1 cellular context compared by ENCODE assay signal in the genomic region with DNA sequence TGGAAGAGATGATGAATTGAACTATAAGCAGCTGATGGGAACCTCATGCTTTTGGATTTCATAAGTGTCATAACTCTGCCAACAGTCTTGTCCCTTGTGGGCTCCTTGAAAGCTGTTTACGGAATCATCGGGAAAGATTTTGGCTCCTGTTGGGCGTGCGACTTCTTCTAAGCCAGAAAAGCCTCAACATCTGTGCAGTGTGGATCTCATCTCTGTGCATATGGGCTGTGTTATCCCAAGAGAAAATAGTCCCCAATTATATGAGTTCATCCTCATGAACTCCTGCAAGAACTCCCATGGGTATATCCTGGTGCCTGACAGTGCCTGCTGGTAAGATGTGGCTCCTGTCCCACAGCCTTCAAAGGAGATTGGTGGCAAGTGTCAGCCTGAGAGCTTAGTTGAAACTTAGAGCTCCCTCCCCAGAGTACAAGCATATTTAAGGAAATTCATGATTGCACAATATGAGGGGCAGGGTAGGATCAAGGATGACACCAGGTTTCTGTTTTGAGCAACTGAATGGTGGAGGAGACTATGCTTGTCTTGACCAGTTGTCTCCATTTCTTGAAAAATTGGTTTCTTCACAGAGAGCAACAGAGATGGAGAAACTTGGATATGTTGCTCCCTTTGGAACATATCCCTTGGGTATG.
TF ChIP-seq lines count a peak whose summit lies in the region.

No MANE protein-coding gene starts in this region.

TF ChIP-seq in HepG2, 621 proteins besides CTCF, POLR2A, EP300 and RAD21 (continued from another document):
- TF ChIP-seq CEBPB (IDR thresholded peaks at IDR 0.05; ENCODE audit: borderline replicate concordance, low read depth, low read length), result peak; percentile 66; the same call in 1 of the 2 replicates
